8 cellular contexts compared by ENCODE assay signal in the genomic region with DNA sequence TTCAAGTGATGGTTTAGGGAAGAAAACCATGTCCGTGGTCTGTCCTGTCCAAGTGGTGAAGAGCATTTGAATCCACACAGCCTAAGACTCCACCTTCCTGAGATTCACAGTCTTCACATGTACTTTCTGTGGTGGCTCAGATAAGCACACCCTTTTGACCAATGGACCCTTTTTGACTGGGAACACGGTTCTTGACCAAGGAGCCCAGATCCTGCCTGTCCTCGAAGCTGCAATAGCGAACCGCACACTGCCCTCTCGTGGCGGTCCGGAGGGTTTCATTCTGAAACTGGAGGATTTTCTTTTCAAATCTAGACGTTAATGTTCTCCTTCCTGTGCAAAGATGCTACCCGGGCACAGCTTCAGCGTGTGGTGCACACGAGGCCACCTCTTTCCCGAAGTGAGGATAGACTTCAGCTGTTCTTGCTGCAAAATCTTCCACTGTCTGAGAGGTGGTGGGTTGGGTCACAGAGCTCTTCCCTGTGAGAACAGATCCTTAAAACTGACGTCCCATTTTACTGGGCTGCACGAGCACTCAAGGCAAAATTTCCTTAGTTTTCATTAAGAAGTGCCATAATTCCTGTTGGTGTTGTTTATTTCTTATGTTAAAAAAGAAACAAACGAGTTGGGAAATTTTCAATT.
A peak's percentile ranks its signal among the peaks of the same experiment; 100 is the strongest.
DNase-seq lines count a peak whose midpoint lies in the region; ATAC-seq and TF ChIP-seq lines count a peak whose summit lies in the region.

No MANE protein-coding gene starts in this region.

- H3K4me3 ChIP-seq in SJCRH30 (no peak overlapping the region), fibroblast of villous mesenchyme (ENCODE audit: low read depth, low read length) (no peak overlapping the region), testis (no peak overlapping the region)

- DNase-seq in GM10266 (ENCODE audit: extremely low spot score) (peak; percentile 80), SJCRH30 (peak; percentile 59 to 67), fibroblast of villous mesenchyme (ENCODE audit: low read depth) (peak; percentile 77), occipital lobe (lab: John Stamatoyannopoulos, UW) (peak; percentile 79), testis (peak; percentile 77)
- peak; percentile 43 for DNase-seq in activated effector memory CD4-positive, alpha-beta T cell treated with Interleukin-2 at 50 U/mL for 16 hours

- no peak for ATAC-seq in GM21825 (IDR thresholded peaks at IDR 0.05; ENCODE audit: unreplicated experiment)

- peak overlapping the region; percentile 54 for H3K27ac ChIP-seq in KOPT-K1 (ENCODE audit: low read depth, low read length, poor library complexity, severe bottlenecking)
- H3K27ac ChIP-seq in SJCRH30, result no peak overlapping the region
- H3K27ac ChIP-seq in testis, result no peak overlapping the region

- no peaks in the 10 kb centered on the region for H3K9me3 ChIP-seq in KOPT-K1 (ENCODE audit: insufficient read depth, low read length, poor library complexity, severe bottlenecking)
- no peaks in the 10 kb centered on the region for H3K9me3 ChIP-seq in SJCRH30 (replicated peaks)
- H3K9me3 ChIP-seq in testis, result no peaks in the 10 kb centered on the region

- TF ChIP-seq POLR2A in testis (IDR thresholded peaks at IDR 0.05), result no peak

- H3K27me3 ChIP-seq in SJCRH30 (no peaks in the 10 kb centered on the region), testis (no peaks in the 10 kb centered on the region)

- WGBS in testis, 2 donors, result 39 to 42% methylated on average over 16 of the region's 16 CpGs

- intact Hi-C loops in testis (cut with DNase I; ENCODE audit: low total_unique reads), result no loop called here

- H3K4me1 ChIP-seq in SJCRH30 (peaks cover 7% of the 10 kb centered on the region; the same call in 1 of the 2 replicates), testis (no peaks in the 10 kb centered on the region)

- H3K36me3 ChIP-seq in KOPT-K1 (ENCODE audit: insufficient read depth, low read length) (peaks cover 80% of the 10 kb centered on the region), SJCRH30 (peaks cover 38% of the 10 kb centered on the region), testis (ENCODE audit: low read depth, missing control alignments) (no peaks in the 10 kb centered on the region)

- TF ChIP-seq CTCF in GM10266 (IDR thresholded peaks at IDR 0.05; ENCODE audit: control insufficient read depth, insufficient read depth, low read depth, missing control alignments) (peak; percentile 82), fibroblast of villous mesenchyme (IDR thresholded peaks at IDR 0.05; ENCODE audit: insufficient read depth, low read depth, low read length) (peak; percentile 83), testis (IDR thresholded peaks at IDR 0.05) (peak; percentile 41 to 80 (median 80))
